Comparison of ENCODE assay signal across 1 cellular context in the genomic region with DNA sequence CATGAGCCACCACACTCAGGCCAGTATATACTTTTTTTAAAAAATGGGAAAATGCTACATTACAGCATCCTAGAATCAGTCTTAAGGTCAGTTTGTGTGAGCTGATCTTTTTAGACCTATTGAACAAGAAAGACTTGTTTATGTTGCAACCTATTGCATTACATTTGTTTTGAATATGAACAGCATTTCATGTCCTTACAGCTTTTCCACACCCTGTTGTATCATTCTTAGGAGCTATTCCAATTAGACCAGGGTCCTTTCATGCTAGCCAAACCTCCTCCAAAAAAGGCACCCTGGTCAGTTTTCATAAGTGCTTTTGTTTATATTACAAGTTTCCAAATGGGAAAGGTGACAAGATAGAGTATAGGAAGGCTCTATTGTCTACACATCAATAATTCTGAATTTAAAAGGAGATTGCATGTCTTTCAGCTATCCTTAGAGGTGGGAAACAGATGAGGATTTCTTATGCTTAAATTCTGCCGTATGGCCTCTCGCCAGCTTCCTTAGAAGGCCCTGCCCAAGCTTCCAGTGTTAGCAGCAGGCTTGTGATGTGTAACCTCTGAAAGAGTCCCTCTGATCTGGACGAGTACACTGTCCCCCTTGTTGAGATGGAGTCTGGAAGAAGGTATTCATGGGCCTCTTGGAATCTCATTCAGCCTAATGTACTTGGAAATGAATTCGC.
TF ChIP-seq lines count a peak whose summit lies in the region.

No MANE protein-coding gene starts in this region.

TF ChIP-seq in WTC11, 78 proteins besides CTCF, POLR2A, EP300 and RAD21 (continued from another document):
- TF ChIP-seq SMAD3 (CRISPR knock-in tag; IDR thresholded peaks at IDR 0.05; ENCODE audit: borderline replicate concordance): no peak
